In the genomic region with DNA sequence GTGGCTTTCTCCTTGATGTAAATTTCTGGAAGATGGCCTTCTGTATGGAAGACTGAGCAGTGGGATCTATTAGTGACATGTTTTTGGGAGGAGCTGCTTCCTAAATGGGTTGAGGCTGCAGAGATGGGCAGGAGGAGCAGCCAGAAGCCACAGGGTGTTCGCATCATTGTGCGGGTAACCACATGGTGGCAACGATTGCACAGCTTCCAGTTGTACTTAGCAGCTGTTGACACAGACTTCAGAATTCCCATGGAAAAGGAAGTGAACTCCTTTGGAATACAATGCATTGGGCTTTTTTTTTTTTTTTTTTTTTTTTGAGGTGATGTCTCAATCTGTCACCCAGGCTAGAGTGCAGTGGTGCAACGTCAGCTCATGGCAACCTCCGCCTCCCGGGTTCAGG, we compare ENCODE assay signal across 8 cellular contexts.
DNase-seq lines count a peak whose midpoint lies in the region; ATAC-seq and TF ChIP-seq lines count a peak whose summit lies in the region.

No MANE protein-coding gene starts in this region.

- TF ChIP-seq RAD21 in Ishikawa (IDR thresholded peaks at IDR 0.05; ENCODE audit: low read depth): peak; percentile 53

- ATAC-seq in HG02610 (IDR thresholded peaks at IDR 0.05; ENCODE audit: unreplicated experiment) (no peak), HG03460 (IDR thresholded peaks at IDR 0.05; ENCODE audit: unreplicated experiment) (no peak)

- no peak overlapping the region for H3K27ac ChIP-seq in C4-2B
- H3K27ac ChIP-seq in sigmoid colon: no peak overlapping the region

- no peak for TF ChIP-seq POLR2A in sigmoid colon (IDR thresholded peaks at IDR 0.05)

- H3K27me3 ChIP-seq in adipocyte (replicated peaks; ENCODE audit: control insufficient read depth, insufficient read depth, low read length) (no peaks in the 10 kb centered on the region), kidney epithelial cell (ENCODE audit: control insufficient read depth, insufficient read depth, low read length) (no peaks in the 10 kb centered on the region), sigmoid colon (no peaks in the 10 kb centered on the region)

- peak; percentile 39 for DNase-seq in adipocyte (ENCODE audit: low read depth)
- DNase-seq in kidney epithelial cell (ENCODE audit: low read depth): peak; percentile 25
- no peak for DNase-seq in stimulated activated CD4-positive, alpha-beta T cell treated with anti-CD3 and anti-CD28 coated beads, Interleukin-12 subunit alpha, Interleukin-12 subunit beta, amount 100 ng/mL, for 4 hours
- no peak for DNase-seq in sigmoid colon

- H3K4me3 ChIP-seq in adipocyte (ENCODE audit: low read length) (no peak overlapping the region), kidney epithelial cell (ENCODE audit: low read depth, low read length) (no peak overlapping the region), sigmoid colon (no peak overlapping the region)

- 77 to 85% methylated on average over 6 of the region's 6 CpGs for WGBS in sigmoid colon, 2 donors

- TF ChIP-seq EP300 in Ishikawa (IDR thresholded peaks at IDR 0.05; ENCODE audit: borderline replicate concordance): no peak
- no peak for TF ChIP-seq EP300 in sigmoid colon (IDR thresholded peaks at IDR 0.05)

- H3K9me3 ChIP-seq in adipocyte (ENCODE audit: control insufficient read depth, low read length) (no peaks in the 10 kb centered on the region), sigmoid colon (no peaks in the 10 kb centered on the region)

- no peak overlapping the region for H3K9ac ChIP-seq in adipocyte (ENCODE audit: low read length)

- H3K36me3 ChIP-seq in adipocyte (ENCODE audit: control insufficient read depth, insufficient read depth, low read length, severe bottlenecking): no peaks in the 10 kb centered on the region
- no peaks in the 10 kb centered on the region for H3K36me3 ChIP-seq in kidney epithelial cell (ENCODE audit: control insufficient read depth, insufficient read depth, low read length)
- H3K36me3 ChIP-seq in sigmoid colon: no peaks in the 10 kb centered on the region

- intact Hi-C loops in sigmoid colon (cut with DNase I): no loop called here

- H3K4me1 ChIP-seq in adipocyte (ENCODE audit: control insufficient read depth, insufficient read depth, low read length) (peaks cover 21% of the 10 kb centered on the region), sigmoid colon (peaks cover 0 to 5% (median 0%) of the 10 kb centered on the region in 4 donors)

- peak; percentile 56 for TF ChIP-seq CTCF in C4-2B (conservative IDR thresholded peaks at IDR 0.05)
- peak; percentile 38 for TF ChIP-seq CTCF in kidney epithelial cell (IDR thresholded peaks at IDR 0.05; ENCODE audit: insufficient read depth, low read length, poor library complexity, severe bottlenecking)
- TF ChIP-seq CTCF in sigmoid colon (IDR thresholded peaks at IDR 0.05): no peak

TF ChIP-seq in Ishikawa, 13 proteins besides CTCF, POLR2A, EP300 and RAD21:
- TF ChIP-seq, protein P1, sequence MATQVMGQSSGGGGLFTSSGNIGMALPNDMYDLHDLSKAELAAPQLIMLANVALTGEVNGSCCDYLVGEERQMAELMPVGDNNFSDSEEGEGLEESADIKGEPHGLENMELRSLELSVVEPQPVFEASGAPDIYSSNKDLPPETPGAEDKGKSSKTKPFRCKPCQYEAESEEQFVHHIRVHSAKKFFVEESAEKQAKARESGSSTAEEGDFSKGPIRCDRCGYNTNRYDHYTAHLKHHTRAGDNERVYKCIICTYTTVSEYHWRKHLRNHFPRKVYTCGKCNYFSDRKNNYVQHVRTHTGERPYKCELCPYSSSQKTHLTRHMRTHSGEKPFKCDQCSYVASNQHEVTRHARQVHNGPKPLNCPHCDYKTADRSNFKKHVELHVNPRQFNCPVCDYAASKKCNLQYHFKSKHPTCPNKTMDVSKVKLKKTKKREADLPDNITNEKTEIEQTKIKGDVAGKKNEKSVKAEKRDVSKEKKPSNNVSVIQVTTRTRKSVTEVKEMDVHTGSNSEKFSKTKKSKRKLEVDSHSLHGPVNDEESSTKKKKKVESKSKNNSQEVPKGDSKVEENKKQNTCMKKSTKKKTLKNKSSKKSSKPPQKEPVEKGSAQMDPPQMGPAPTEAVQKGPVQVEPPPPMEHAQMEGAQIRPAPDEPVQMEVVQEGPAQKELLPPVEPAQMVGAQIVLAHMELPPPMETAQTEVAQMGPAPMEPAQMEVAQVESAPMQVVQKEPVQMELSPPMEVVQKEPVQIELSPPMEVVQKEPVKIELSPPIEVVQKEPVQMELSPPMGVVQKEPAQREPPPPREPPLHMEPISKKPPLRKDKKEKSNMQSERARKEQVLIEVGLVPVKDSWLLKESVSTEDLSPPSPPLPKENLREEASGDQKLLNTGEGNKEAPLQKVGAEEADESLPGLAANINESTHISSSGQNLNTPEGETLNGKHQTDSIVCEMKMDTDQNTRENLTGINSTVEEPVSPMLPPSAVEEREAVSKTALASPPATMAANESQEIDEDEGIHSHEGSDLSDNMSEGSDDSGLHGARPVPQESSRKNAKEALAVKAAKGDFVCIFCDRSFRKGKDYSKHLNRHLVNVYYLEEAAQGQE (IDR thresholded peaks at IDR 0.05; ENCODE audit: low read depth): no peak
- TF ChIP-seq TEAD4 (IDR thresholded peaks at IDR 0.05): no peak

Comparison
In these comparisons a context has a peak if more than half of its experiments do, and no peak if none do; other contexts are left out.
1. CTCF ChIP-seq: peak in C4-2B (single experiment) and kidney epithelial cell (single experiment); none in sigmoid colon (0 of 4).
2. DNase-seq: peak in adipocyte (single experiment) and kidney epithelial cell (single experiment); none in stimulated activated CD4-positive, alpha-beta T cell treated with anti-CD3 and anti-CD28 coated beads, Interleukin-12 subunit alpha, Interleukin-12 subunit beta, amount 100 ng/mL, for 4 hours (single experiment) and sigmoid colon (single experiment).